1 cellular context compared by ENCODE assay signal in genomic region chr12:46260913-46261476, GRCh38.
TF ChIP-seq lines count a peak whose summit lies in the region.

No MANE protein-coding gene starts in this region.

TF ChIP-seq in HCT116, 20 proteins besides CTCF, POLR2A, EP300 and RAD21:
- TF ChIP-seq MAX (IDR thresholded peaks at IDR 0.05): no peak
- TF ChIP-seq CBX3 (IDR thresholded peaks at IDR 0.05; ENCODE audit: low read depth): 0 out of 2 replicates have a peak, but pooled peaks have one; percentile 9
